Comparison of ENCODE assay signal across 22 cellular contexts in genomic region chr1:89755593-89755992, GRCh38.
DNase-seq lines count a peak whose midpoint lies in the region; ATAC-seq and TF ChIP-seq lines count a peak whose summit lies in the region.
"Had no signal": no experiment of that assay in that cellular context is flagged by ENCODE, and none has a peak within 500 bp of the region (broad histone marks: within the 10 kb centered on the region; RNA-seq: fewer than 3 reads in every experiment).

No MANE protein-coding gene starts in this region.

- H3K36me3 Mint-ChIP-seq in activated naive CD4-positive, alpha-beta T cell treated with anti-CD3 and anti-CD28 coated beads for 36 hours (ENCODE audit: low read depth): no peaks in the 10 kb centered on the region
- no peaks in the 10 kb centered on the region for H3K36me3 Mint-ChIP-seq in dendritic cell treated with granulocyte-macrophage colony-stimulating factor and Interleukin-4, amounts not matched to agents 40 ng/mL and 50 ng/mL, for 4 days (ENCODE audit: low read depth)
- H3K36me3 Mint-ChIP-seq: stimulated activated memory B cell treated with anti-CD40 and anti-IgM and Interleukin-4, amounts not matched to agents 10 μg/mL and 1 μg/mL and 100 μg/mL, for 72 hours had no signal

- peaks cover 25% of the 10 kb centered on the region for H3K4me1 ChIP-seq in upper lobe of right lung
- H3K4me1 ChIP-seq: Caco-2 had no signal

- peaks cover 62% of the 10 kb centered on the region for H3K4me1 Mint-ChIP-seq in activated naive CD4-positive, alpha-beta T cell treated with anti-CD3 and anti-CD28 coated beads for 36 hours (ENCODE audit: low read depth)
- H3K4me1 Mint-ChIP-seq in dendritic cell treated with granulocyte-macrophage colony-stimulating factor and Interleukin-4, amounts not matched to agents 40 ng/mL and 50 ng/mL, for 4 days (ENCODE audit: low read depth): peaks cover 72% of the 10 kb centered on the region

- ATAC-seq in upper lobe of right lung: peak; percentile 14
- ATAC-seq: stimulated activated memory B cell treated with anti-CD40 and anti-IgM and Interleukin-4, amounts not matched to agents 10 μg/mL and 1 μg/mL and 100 μg/mL, for 72 hours had no signal

- H3K4me3 Mint-ChIP-seq in activated naive CD4-positive, alpha-beta T cell treated with anti-CD3 and anti-CD28 coated beads for 36 hours: no peak overlapping the region
- peak overlapping the region; percentile 11 for H3K4me3 Mint-ChIP-seq in dendritic cell treated with granulocyte-macrophage colony-stimulating factor and Interleukin-4, amounts not matched to agents 40 ng/mL and 50 ng/mL, for 4 days
- H3K4me3 Mint-ChIP-seq: activated CD4-positive, alpha-beta memory T cell treated with anti-CD3 and anti-CD28 coated beads, Interleukin-2, amount 10 ng/mL, durations not matched to agents 7 days and 5 days; stimulated activated memory B cell treated with anti-CD40 and anti-IgM and Interleukin-4, amounts not matched to agents 10 μg/mL and 1 μg/mL and 100 μg/mL, for 72 hours had no signal

- intact Hi-C loops in activated naive CD4-positive, alpha-beta T cell treated with anti-CD3 and anti-CD28 coated beads for 36 hours (cut with micrococcal nuclease): loop anchor here (1.0 to 2.0 kb wide), 2 partner anchors 13 to 17 kb away; no protein-coding TSS in a partner anchor
- intact Hi-C loops in dendritic cell treated with granulocyte-macrophage colony-stimulating factor and Interleukin-4, amounts not matched to agents 40 ng/mL and 50 ng/mL, for 4 days (cut with micrococcal nuclease): no loop called here
- intact Hi-C loops in upper lobe of right lung (cut with DNase I): no loop called here

- CTCF ChIA-PET in activated naive CD4-positive, alpha-beta T cell treated with anti-CD3 and anti-CD28 coated beads for 36 hours (lab: Charles Lee): interaction anchor here (0.8 to 1.2 kb wide), 2 partner anchors 11 to 398 kb away, joined by 3 to 6 read pairs; no protein-coding TSS in a partner anchor
- CTCF ChIA-PET in GM10248 (lab: Yijun Ruan, JAX): interaction anchor here (1.3 to 1.5 kb wide), 2 partner anchors 10 to 13 kb away, joined by 5 to 7 read pairs; no protein-coding TSS in a partner anchor

- no peaks in the 10 kb centered on the region for H3K9me3 Mint-ChIP-seq in activated naive CD4-positive, alpha-beta T cell treated with anti-CD3 and anti-CD28 coated beads for 36 hours
- H3K9me3 Mint-ChIP-seq in dendritic cell treated with granulocyte-macrophage colony-stimulating factor and Interleukin-4, amounts not matched to agents 40 ng/mL and 50 ng/mL, for 4 days: no peaks in the 10 kb centered on the region
- H3K9me3 Mint-ChIP-seq: activated CD4-positive, alpha-beta memory T cell treated with anti-CD3 and anti-CD28 coated beads, Interleukin-2, amount 10 ng/mL, durations not matched to agents 7 days and 5 days; stimulated activated memory B cell treated with anti-CD40 and anti-IgM and Interleukin-4, amounts not matched to agents 10 μg/mL and 1 μg/mL and 100 μg/mL, for 72 hours had no signal

- no peak overlapping the region for H3K4me3 ChIP-seq in upper lobe of right lung
- H3K4me3 ChIP-seq: lung, PC-9, thoracic aorta had no signal

- no peaks in the 10 kb centered on the region for H3K27me3 Mint-ChIP-seq in activated naive CD4-positive, alpha-beta T cell treated with anti-CD3 and anti-CD28 coated beads for 36 hours (ENCODE audit: low read depth)
- no peaks in the 10 kb centered on the region for H3K27me3 Mint-ChIP-seq in dendritic cell treated with granulocyte-macrophage colony-stimulating factor and Interleukin-4, amounts not matched to agents 40 ng/mL and 50 ng/mL, for 4 days
- H3K27me3 Mint-ChIP-seq: activated CD4-positive, alpha-beta memory T cell treated with anti-CD3 and anti-CD28 coated beads, Interleukin-2, amount 10 ng/mL, durations not matched to agents 7 days and 5 days; stimulated activated memory B cell treated with anti-CD40 and anti-IgM and Interleukin-4, amounts not matched to agents 10 μg/mL and 1 μg/mL and 100 μg/mL, for 72 hours had no signal

- POLR2A ChIA-PET in GM10248 (lab: Yijun Ruan, JAX): no interaction called here

- H3K27me3 ChIP-seq in upper lobe of right lung: no peaks in the 10 kb centered on the region

- TF ChIP-seq CTCF in upper lobe of right lung (IDR thresholded peaks at IDR 0.05) (no peak), GM10248 (IDR thresholded peaks at IDR 0.05; ENCODE audit: control extremely low read depth, extremely low read depth, low read depth, missing control alignments) (no peak)

- H3K36me3 ChIP-seq in upper lobe of right lung: no peaks in the 10 kb centered on the region
- H3K36me3 ChIP-seq: thoracic aorta had no signal

- DNase-seq in activated naive CD4-positive, alpha-beta T cell treated with anti-CD3 and anti-CD28 coated beads for 36 hours: no peak
- no peak for DNase-seq in activated naive CD4-positive, alpha-beta T cell (lab: John Stamatoyannopoulos, UW)
- DNase-seq in M059J (ENCODE audit: low read depth) (peak; percentile 12), upper lobe of right lung (no peak), SIG-M5 (lab: John Stamatoyannopoulos, UW) (no peak), GM10248 (ENCODE audit: extremely low spot score) (no peak)
- DNase-seq: activated CD4-positive, alpha-beta memory T cell treated with anti-CD3 and anti-CD28 coated beads, Interleukin-2, amount 10 ng/mL, durations not matched to agents 7 days and 5 days; amygdala; Caco-2; Karpas-422; NCI-H1092; NCI-H2029; NCI-H345; NCI-H82; nucleus accumbens; PC-9; stimulated activated CD4-positive, alpha-beta T cell treated with anti-CD3 and anti-CD28 coated beads, Interleukin-2, amount 100 ng/mL, for 24 hours had no signal

- H3K27ac ChIP-seq in upper lobe of right lung: no peak overlapping the region
- H3K27ac ChIP-seq: PC-9, thoracic aorta, VCaP had no signal

- peak overlapping the region; percentile 17 for H3K27ac Mint-ChIP-seq in activated naive CD4-positive, alpha-beta T cell treated with anti-CD3 and anti-CD28 coated beads for 36 hours
- H3K27ac Mint-ChIP-seq in dendritic cell treated with granulocyte-macrophage colony-stimulating factor and Interleukin-4, amounts not matched to agents 40 ng/mL and 50 ng/mL, for 4 days: peak overlapping the region; percentile 97
- H3K27ac Mint-ChIP-seq: stimulated activated memory B cell treated with anti-CD40 and anti-IgM and Interleukin-4, amounts not matched to agents 10 μg/mL and 1 μg/mL and 100 μg/mL, for 72 hours had no signal

- no peaks in the 10 kb centered on the region for H3K9me3 ChIP-seq in upper lobe of right lung
- H3K9me3 ChIP-seq: Caco-2, thoracic aorta had no signal
